2 cellular contexts compared by ENCODE assay signal in the genomic region with DNA sequence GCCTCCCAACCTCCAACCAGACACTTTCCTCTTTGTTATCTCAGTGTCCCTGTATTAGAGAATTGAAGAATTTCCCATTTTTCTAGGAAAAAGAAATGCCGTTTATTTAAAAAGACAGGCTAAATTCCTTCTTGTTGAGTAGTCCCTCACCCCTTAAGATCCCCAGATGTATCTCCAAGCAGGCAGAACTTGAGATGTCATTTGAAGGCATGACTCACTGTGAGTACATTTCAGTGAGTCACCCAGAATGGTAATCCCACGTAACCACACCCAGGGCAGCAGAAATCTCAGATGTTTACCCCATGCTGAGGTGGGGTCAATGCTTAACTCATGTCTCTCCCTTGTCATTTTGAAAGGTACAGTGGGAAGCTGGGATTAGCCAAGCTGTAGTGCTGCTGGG.
TF ChIP-seq lines count a peak whose summit lies in the region.

No MANE protein-coding gene starts in this region.

TF ChIP-seq in Ishikawa, 13 proteins besides CTCF, POLR2A, EP300 and RAD21:
- TF ChIP-seq, protein P1, sequence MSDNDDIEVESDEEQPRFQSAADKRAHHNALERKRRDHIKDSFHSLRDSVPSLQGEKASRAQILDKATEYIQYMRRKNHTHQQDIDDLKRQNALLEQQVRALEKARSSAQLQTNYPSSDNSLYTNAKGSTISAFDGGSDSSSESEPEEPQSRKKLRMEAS (IDR thresholded peaks at IDR 0.05): peak; percentile 26; the same call in 1 of the 2 replicates
- TF ChIP-seq TEAD4 (IDR thresholded peaks at IDR 0.05): peak; percentile 82
- no peak for TF ChIP-seq CEBPB (IDR thresholded peaks at IDR 0.05)
TF ChIP-seq in Ishikawa: peak in this region for 2.

TF ChIP-seq in GM23338, 12 proteins besides CTCF, POLR2A, EP300 and RAD21:
- TF ChIP-seq NANOG (IDR thresholded peaks at IDR 0.05; ENCODE audit: borderline replicate concordance): no peak
- no peak for TF ChIP-seq ZNF114 (CRISPR knock-in tag; IDR thresholded peaks at IDR 0.05)
- TF ChIP-seq JUNB (IDR thresholded peaks at IDR 0.05; ENCODE audit: unreplicated experiment): no peak
- no peak for TF ChIP-seq EZH2 (IDR thresholded peaks at IDR 0.05; ENCODE audit: low read depth, unreplicated experiment)
- TF ChIP-seq, protein P2, sequence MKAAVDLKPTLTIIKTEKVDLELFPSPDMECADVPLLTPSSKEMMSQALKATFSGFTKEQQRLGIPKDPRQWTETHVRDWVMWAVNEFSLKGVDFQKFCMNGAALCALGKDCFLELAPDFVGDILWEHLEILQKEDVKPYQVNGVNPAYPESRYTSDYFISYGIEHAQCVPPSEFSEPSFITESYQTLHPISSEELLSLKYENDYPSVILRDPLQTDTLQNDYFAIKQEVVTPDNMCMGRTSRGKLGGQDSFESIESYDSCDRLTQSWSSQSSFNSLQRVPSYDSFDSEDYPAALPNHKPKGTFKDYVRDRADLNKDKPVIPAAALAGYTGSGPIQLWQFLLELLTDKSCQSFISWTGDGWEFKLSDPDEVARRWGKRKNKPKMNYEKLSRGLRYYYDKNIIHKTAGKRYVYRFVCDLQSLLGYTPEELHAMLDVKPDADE (IDR thresholded peaks at IDR 0.05): no peak
- no peak for TF ChIP-seq CREB1 (CRISPR knock-in tag; IDR thresholded peaks at IDR 0.05; ENCODE audit: low read depth)
- no peak for TF ChIP-seq EZH2phosphoT487 (IDR thresholded peaks at IDR 0.05; ENCODE audit: unreplicated experiment)
- TF ChIP-seq, protein P3, sequence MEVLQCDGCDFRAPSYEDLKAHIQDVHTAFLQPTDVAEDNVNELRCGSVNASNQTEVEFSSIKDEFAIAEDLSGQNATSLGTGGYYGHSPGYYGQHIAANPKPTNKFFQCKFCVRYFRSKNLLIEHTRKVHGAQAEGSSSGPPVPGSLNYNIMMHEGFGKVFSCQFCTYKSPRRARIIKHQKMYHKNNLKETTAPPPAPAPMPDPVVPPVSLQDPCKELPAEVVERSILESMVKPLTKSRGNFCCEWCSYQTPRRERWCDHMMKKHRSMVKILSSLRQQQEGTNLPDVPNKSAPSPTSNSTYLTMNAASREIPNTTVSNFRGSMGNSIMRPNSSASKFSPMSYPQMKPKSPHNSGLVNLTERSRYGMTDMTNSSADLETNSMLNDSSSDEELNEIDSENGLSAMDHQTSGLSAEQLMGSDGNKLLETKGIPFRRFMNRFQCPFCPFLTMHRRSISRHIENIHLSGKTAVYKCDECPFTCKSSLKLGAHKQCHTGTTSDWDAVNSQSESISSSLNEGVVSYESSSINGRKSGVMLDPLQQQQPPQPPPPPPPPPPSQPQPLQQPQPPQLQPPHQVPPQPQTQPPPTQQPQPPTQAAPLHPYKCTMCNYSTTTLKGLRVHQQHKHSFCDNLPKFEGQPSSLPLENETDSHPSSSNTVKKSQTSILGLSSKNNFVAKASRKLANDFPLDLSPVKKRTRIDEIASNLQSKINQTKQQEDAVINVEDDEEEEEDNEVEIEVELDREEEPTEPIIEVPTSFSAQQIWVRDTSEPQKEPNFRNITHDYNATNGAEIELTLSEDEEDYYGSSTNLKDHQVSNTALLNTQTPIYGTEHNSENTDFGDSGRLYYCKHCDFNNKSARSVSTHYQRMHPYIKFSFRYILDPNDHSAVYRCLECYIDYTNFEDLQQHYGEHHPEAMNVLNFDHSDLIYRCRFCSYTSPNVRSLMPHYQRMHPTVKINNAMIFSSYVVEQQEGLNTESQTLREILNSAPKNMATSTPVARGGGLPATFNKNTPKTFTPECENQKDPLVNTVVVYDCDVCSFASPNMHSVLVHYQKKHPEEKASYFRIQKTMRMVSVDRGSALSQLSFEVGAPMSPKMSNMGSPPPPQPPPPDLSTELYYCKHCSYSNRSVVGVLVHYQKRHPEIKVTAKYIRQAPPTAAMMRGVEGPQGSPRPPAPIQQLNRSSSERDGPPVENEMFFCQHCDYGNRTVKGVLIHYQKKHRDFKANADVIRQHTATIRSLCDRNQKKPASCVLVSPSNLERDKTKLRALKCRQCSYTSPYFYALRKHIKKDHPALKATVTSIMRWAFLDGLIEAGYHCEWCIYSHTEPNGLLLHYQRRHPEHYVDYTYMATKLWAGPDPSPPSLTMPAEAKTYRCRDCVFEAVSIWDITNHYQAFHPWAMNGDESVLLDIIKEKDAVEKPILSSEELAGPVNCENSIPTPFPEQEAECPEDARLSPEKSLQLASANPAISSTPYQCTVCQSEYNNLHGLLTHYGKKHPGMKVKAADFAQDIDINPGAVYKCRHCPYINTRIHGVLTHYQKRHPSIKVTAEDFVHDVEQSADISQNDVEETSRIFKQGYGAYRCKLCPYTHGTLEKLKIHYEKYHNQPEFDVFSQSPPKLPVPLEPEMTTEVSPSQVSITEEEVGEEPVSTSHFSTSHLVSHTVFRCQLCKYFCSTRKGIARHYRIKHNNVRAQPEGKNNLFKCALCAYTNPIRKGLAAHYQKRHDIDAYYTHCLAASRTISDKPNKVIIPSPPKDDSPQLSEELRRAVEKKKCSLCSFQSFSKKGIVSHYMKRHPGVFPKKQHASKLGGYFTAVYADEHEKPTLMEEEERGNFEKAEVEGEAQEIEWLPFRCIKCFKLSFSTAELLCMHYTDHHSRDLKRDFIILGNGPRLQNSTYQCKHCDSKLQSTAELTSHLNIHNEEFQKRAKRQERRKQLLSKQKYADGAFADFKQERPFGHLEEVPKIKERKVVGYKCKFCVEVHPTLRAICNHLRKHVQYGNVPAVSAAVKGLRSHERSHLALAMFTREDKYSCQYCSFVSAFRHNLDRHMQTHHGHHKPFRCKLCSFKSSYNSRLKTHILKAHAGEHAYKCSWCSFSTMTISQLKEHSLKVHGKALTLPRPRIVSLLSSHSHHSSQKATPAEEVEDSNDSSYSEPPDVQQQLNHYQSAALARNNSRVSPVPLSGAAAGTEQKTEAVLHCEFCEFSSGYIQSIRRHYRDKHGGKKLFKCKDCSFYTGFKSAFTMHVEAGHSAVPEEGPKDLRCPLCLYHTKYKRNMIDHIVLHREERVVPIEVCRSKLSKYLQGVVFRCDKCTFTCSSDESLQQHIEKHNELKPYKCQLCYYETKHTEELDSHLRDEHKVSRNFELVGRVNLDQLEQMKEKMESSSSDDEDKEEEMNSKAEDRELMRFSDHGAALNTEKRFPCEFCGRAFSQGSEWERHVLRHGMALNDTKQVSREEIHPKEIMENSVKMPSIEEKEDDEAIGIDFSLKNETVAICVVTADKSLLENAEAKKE (CRISPR knock-in tag; IDR thresholded peaks at IDR 0.05): no peak
- TF ChIP-seq, protein P4, sequence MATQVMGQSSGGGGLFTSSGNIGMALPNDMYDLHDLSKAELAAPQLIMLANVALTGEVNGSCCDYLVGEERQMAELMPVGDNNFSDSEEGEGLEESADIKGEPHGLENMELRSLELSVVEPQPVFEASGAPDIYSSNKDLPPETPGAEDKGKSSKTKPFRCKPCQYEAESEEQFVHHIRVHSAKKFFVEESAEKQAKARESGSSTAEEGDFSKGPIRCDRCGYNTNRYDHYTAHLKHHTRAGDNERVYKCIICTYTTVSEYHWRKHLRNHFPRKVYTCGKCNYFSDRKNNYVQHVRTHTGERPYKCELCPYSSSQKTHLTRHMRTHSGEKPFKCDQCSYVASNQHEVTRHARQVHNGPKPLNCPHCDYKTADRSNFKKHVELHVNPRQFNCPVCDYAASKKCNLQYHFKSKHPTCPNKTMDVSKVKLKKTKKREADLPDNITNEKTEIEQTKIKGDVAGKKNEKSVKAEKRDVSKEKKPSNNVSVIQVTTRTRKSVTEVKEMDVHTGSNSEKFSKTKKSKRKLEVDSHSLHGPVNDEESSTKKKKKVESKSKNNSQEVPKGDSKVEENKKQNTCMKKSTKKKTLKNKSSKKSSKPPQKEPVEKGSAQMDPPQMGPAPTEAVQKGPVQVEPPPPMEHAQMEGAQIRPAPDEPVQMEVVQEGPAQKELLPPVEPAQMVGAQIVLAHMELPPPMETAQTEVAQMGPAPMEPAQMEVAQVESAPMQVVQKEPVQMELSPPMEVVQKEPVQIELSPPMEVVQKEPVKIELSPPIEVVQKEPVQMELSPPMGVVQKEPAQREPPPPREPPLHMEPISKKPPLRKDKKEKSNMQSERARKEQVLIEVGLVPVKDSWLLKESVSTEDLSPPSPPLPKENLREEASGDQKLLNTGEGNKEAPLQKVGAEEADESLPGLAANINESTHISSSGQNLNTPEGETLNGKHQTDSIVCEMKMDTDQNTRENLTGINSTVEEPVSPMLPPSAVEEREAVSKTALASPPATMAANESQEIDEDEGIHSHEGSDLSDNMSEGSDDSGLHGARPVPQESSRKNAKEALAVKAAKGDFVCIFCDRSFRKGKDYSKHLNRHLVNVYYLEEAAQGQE (IDR thresholded peaks at IDR 0.05; ENCODE audit: unreplicated experiment): no peak
- TF ChIP-seq ZNF331 (CRISPR knock-in tag; IDR thresholded peaks at IDR 0.05; ENCODE audit: low read depth): no peak
- no peak for TF ChIP-seq STAT1 (IDR thresholded peaks at IDR 0.05; ENCODE audit: unreplicated experiment)
- no peak for TF ChIP-seq POLR2AphosphoS5 (IDR thresholded peaks at IDR 0.05; ENCODE audit: low read depth)
